In genomic region chr6:24931752-24932691, GRCh38 we compare ENCODE assay signal across 8 cellular contexts. TPM values are rescaled to one million over a fixed set of nuclear protein-coding genes. Genes with fewer than 3 reads are reported as not detected.
DNase-seq lines count a peak whose midpoint lies in the region; ATAC-seq and TF ChIP-seq lines count a peak whose summit lies in the region.

No MANE protein-coding gene starts in this region.

- CTCF ChIA-PET in WTC11 (lab: Charles Lee) = interaction anchor here (1.0 to 5.8 kb wide), 9 partner anchors 12 to 139 kb away, joined by 3 to 98 read pairs (median 5); no protein-coding TSS in a partner anchor

- H3K4me3 Mint-ChIP-seq in WTC11 = no peak overlapping the region; the same call in 1 of the 2 replicates
- peak overlapping the region; percentile 93 to 100 (median 100) for H3K4me3 Mint-ChIP-seq in naive B cell

- peak overlapping the region; percentile 58 for H3K27ac Mint-ChIP-seq in WTC11
- H3K27ac Mint-ChIP-seq in naive B cell = peak overlapping the region; percentile 56 to 94 (median 89)

- H3K36me3 Mint-ChIP-seq in WTC11 (peaks cover 5% of the 10 kb centered on the region), naive B cell (peaks cover 56 to 57% of the 10 kb centered on the region in 2 donors)

- H3K9me3 ChIP-seq in suprapubic skin = no peaks in the 10 kb centered on the region

- peak; percentile 37 for ATAC-seq in GM18502 (IDR thresholded peaks at IDR 0.05; ENCODE audit: poor library complexity, unreplicated experiment)
- peak; percentile 32 for ATAC-seq in HG02852 (IDR thresholded peaks at IDR 0.05; ENCODE audit: unreplicated experiment)
- ATAC-seq in WTC11 = no peak
- peak; percentile 36 to 52 for ATAC-seq in naive B cell (ENCODE audit: low read depth in 2 of 2)

- H3K27me3 Mint-ChIP-seq in WTC11 (ENCODE audit: low read depth) = no peaks in the 10 kb centered on the region
- no peaks in the 10 kb centered on the region for H3K27me3 Mint-ChIP-seq in naive B cell

- TF ChIP-seq CTCF in WTC11 (IDR thresholded peaks at IDR 0.05) = no peak
- no peak for TF ChIP-seq CTCF in suprapubic skin (IDR thresholded peaks at IDR 0.05)

- no peaks in the 10 kb centered on the region for H3K36me3 ChIP-seq in suprapubic skin

- 59% methylated on average over 7 of the region's 7 CpGs for WGBS in suprapubic skin

- no peak for TF ChIP-seq EP300 in suprapubic skin (IDR thresholded peaks at IDR 0.05)

- H3K4me1 Mint-ChIP-seq in WTC11 (peaks cover 66% of the 10 kb centered on the region), naive B cell (peaks cover 55 to 62% (median 59%) of the 10 kb centered on the region in 3 donors)

- TF ChIP-seq POLR2A in suprapubic skin (IDR thresholded peaks at IDR 0.05) = no peak

- POLR2A ChIA-PET in WTC11 (lab: Charles Lee) = no interaction called here

- H3K4me3 ChIP-seq in suprapubic skin = no peak overlapping the region

- peaks cover 12% of the 10 kb centered on the region for H3K4me1 ChIP-seq in suprapubic skin

- H3K27ac ChIP-seq in suprapubic skin = no peak overlapping the region

- no peak for DNase-seq in WTC11 (ENCODE audit: low spot score)
- peak; percentile 71 for DNase-seq in naive B cell
- no peak for DNase-seq in NCI-H446 (lab: John Stamatoyannopoulos, UW)
- no peak for DNase-seq in D341Med (ENCODE audit: low spot score)
- DNase-seq in suprapubic skin (ENCODE audit: low spot score in 2 of 2) = no peak
- DNase-seq in NCI-H510A (lab: John Stamatoyannopoulos, UW) = no peak

- H3K9me3 Mint-ChIP-seq in WTC11 = peaks cover 7% of the 10 kb centered on the region
- peaks cover 0 to 5% (median 0%) of the 10 kb centered on the region in 7 donors for H3K9me3 Mint-ChIP-seq in naive B cell

- no peaks in the 10 kb centered on the region for H3K27me3 ChIP-seq in suprapubic skin

TF ChIP-seq in WTC11, 78 proteins besides CTCF, POLR2A, EP300 and RAD21:
- TF ChIP-seq ZNF425 (CRISPR knock-in tag; conservative IDR thresholded peaks at IDR 0.05) (no peak), TP53 (CRISPR knock-in tag; IDR thresholded peaks at IDR 0.05) (no peak), MLX (CRISPR knock-in tag; IDR thresholded peaks at IDR 0.05) (no peak), ARID4B (CRISPR knock-in tag; IDR thresholded peaks at IDR 0.05; ENCODE audit: borderline replicate concordance) (no peak), OVOL2 (CRISPR knock-in tag; IDR thresholded peaks at IDR 0.05; ENCODE audit: borderline replicate concordance) (no peak), NR1H2 (CRISPR knock-in tag; IDR thresholded peaks at IDR 0.05) (no peak), FOXP4 (CRISPR knock-in tag; IDR thresholded peaks at IDR 0.05) (no peak)

RNA-seq across cellular contexts. Expression of gene RIPOR2, which starts 3.7 kb away (rescaled TPM):
- 11.3 to 13.5 TPM (median 11.9 TPM) in 3 replicates for total RNA-seq in WTC11 (2021)
- polyA plus RNA-seq in naive B cell (ENCODE audit: low read depth in 6 of 6) = 100 to 1,000 TPM; 464 to 666 (median 484) TPM
- total RNA-seq in suprapubic skin = 10 to 100 TPM in 3 of 4 donors, 1 to 10 TPM in 1; 3.8 to 12.8 (median 11.4) TPM
